In the genomic region with DNA sequence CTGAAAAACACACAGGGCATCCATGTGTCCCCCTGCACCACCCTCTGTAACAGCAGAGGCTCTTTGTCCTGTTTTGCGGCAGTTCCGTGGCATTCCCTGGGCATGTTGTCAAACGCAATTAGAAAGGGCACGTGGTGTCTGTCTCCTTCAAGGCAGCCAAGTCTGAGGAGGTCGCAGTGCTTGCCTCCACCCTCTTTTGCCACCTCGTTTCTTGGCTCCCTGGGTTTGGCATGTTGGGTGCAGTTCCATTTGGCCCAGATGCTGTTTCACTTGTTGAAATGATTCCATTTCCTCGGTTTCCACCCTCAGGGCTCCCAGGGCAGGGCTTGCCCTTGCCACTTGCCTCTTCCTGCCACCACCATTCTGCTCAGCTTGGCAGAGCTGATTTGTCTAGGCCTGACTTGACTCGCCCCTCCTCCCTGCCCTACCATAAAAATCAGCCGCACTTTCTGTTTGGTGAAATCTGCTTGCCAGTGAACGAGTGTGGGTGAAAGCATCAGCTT, we compare ENCODE assay signal across 1 cellular context.
TF ChIP-seq lines count a peak whose summit lies in the region.

No MANE protein-coding gene starts in this region.

TF ChIP-seq in HepG2, 621 proteins besides CTCF, POLR2A, EP300 and RAD21:
- TF ChIP-seq, protein P1, sequence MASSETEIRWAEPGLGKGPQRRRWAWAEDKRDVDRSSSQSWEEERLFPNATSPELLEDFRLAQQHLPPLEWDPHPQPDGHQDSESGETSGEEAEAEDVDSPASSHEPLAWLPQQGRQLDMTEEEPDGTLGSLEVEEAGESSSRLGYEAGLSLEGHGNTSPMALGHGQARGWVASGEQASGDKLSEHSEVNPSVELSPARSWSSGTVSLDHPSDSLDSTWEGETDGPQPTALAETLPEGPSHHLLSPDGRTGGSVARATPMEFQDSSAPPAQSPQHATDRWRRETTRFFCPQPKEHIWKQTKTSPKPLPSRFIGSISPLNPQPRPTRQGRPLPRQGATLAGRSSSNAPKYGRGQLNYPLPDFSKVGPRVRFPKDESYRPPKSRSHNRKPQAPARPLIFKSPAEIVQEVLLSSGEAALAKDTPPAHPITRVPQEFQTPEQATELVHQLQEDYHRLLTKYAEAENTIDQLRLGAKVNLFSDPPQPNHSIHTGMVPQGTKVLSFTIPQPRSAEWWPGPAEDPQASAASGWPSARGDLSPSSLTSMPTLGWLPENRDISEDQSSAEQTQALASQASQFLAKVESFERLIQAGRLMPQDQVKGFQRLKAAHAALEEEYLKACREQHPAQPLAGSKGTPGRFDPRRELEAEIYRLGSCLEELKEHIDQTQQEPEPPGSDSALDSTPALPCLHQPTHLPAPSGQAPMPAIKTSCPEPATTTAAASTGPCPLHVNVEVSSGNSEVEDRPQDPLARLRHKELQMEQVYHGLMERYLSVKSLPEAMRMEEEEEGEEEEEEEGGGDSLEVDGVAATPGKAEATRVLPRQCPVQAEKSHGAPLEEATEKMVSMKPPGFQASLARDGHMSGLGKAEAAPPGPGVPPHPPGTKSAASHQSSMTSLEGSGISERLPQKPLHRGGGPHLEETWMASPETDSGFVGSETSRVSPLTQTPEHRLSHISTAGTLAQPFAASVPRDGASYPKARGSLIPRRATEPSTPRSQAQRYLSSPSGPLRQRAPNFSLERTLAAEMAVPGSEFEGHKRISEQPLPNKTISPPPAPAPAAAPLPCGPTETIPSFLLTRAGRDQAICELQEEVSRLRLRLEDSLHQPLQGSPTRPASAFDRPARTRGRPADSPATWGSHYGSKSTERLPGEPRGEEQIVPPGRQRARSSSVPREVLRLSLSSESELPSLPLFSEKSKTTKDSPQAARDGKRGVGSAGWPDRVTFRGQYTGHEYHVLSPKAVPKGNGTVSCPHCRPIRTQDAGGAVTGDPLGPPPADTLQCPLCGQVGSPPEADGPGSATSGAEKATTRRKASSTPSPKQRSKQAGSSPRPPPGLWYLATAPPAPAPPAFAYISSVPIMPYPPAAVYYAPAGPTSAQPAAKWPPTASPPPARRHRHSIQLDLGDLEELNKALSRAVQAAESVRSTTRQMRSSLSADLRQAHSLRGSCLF (CRISPR knock-in tag; IDR thresholded peaks at IDR 0.05; ENCODE audit: borderline replicate concordance), result no peak
- TF ChIP-seq ARID2 (CRISPR knock-in tag; IDR thresholded peaks at IDR 0.05; ENCODE audit: borderline replicate concordance) (no peak), SMAD9 (CRISPR knock-in tag; IDR thresholded peaks at IDR 0.05) (no peak)
